In genomic region chr9:75002422-75003023, GRCh38 we compare ENCODE assay signal across 11 cellular contexts. TPM values are rescaled to one million over a fixed set of nuclear protein-coding genes. Genes with fewer than 3 reads are reported as not detected.
DNase-seq lines count a peak whose midpoint lies in the region; ATAC-seq, FAIRE-seq and TF ChIP-seq lines count a peak whose summit lies in the region.
"Had no signal": no experiment of that assay in that cellular context is flagged by ENCODE, and none has a peak within 500 bp of the region (broad histone marks: within the 10 kb centered on the region; RNA-seq: fewer than 3 reads in every experiment).

No MANE protein-coding gene starts in this region.

- no peak for TF ChIP-seq POLR2A in K562 (conservative IDR thresholded peaks at IDR 0.05)

- H3K4me2 ChIP-seq in K562 (ENCODE audit: insufficient read depth, low read length): no peak overlapping the region

- no peak overlapping the region for H3K4me3 Mint-ChIP-seq in CD4-positive, alpha-beta memory T cell
- H3K4me3 Mint-ChIP-seq: dendritic cell treated with granulocyte-macrophage colony-stimulating factor and Interleukin-4, amounts not matched to agents 40 ng/mL and 50 ng/mL, for 4 days had no signal

- no peaks in the 10 kb centered on the region for H3K27me3 Mint-ChIP-seq in CD4-positive, alpha-beta memory T cell
- H3K27me3 Mint-ChIP-seq: dendritic cell treated with granulocyte-macrophage colony-stimulating factor and Interleukin-4, amounts not matched to agents 40 ng/mL and 50 ng/mL, for 4 days had no signal

- H3K36me3 Mint-ChIP-seq in CD4-positive, alpha-beta memory T cell: peaks cover 12 to 13% of the 10 kb centered on the region in 2 donors

- H3K27me3 ChIP-seq in K562 (ENCODE audit: control insufficient read depth in 2 of 2, insufficient read depth in 2 of 2, low read length in 2 of 2): no peaks in the 10 kb centered on the region
- no peaks in the 10 kb centered on the region for H3K27me3 ChIP-seq in CD4-positive, alpha-beta memory T cell (ENCODE audit: insufficient read depth, low read length)

- no peak overlapping the region for H3K9ac ChIP-seq in K562 (ENCODE audit: insufficient read depth in 1 of 2, low read depth in 2 of 2, low read length in 2 of 2)

- 39% methylated on average over 4 of the region's 4 CpGs for WGBS in K562 (ENCODE audit: insufficient coverage, low coverage, missing lambda C conversion rate)

- H3K4me1 Mint-ChIP-seq in CD4-positive, alpha-beta memory T cell: peaks cover 0 to 6% (median 5%) of the 10 kb centered on the region in 4 donors

- in situ Hi-C loops in K562 (cut with MboI): loop anchor here (5.0 kb wide), 1 partner anchor 230 kb away; no protein-coding TSS in a partner anchor

- H3K36me3 ChIP-seq in K562 (ENCODE audit: control insufficient read depth, insufficient read depth, low read length): peaks cover 21% of the 10 kb centered on the region; the same call in 1 of the 3 replicates
- peaks cover 7% of the 10 kb centered on the region for H3K36me3 ChIP-seq in CD4-positive, alpha-beta memory T cell (ENCODE audit: insufficient read depth, low read length)

- no peaks in the 10 kb centered on the region for H3K79me2 ChIP-seq in K562 (ENCODE audit: control insufficient read depth, insufficient read depth, low read length)

- no peak for DNase-seq in K562 (ENCODE audit: extremely low read depth in 1 of 4, low spot score in 3 of 4)
- no peak for DNase-seq in 8988T
- no peak for DNase-seq in CD4-positive, alpha-beta memory T cell
- DNase-seq in stimulated activated CD4-positive, alpha-beta T cell treated with anti-CD3 and anti-CD28 coated beads, Interleukin-4, amount 100 ng/mL, for 24 hours: no peak
- DNase-seq: activated gamma-delta T cell, posterior cingulate gyrus had no signal

- no peaks in the 10 kb centered on the region; the same call in 1 of the 2 replicates for H3K9me3 ChIP-seq in K562 (replicated peaks; ENCODE audit: control insufficient read depth, insufficient read depth, low read depth, low read length)
- H3K9me3 ChIP-seq in CD4-positive, alpha-beta memory T cell (ENCODE audit: control insufficient read depth in 1 of 2, low read length in 2 of 2): no peaks in the 10 kb centered on the region

- no peak overlapping the region for H3K27ac Mint-ChIP-seq in CD4-positive, alpha-beta memory T cell
- H3K27ac Mint-ChIP-seq: dendritic cell treated with granulocyte-macrophage colony-stimulating factor and Interleukin-4, amounts not matched to agents 40 ng/mL and 50 ng/mL, for 4 days had no signal

- H2AFZ ChIP-seq in K562 (ENCODE audit: low read depth, low read length): 0 out of 2 replicates have a peak overlapping the region, but pooled peaks have one; percentile 32

- no peaks in the 10 kb centered on the region for H3K9me3 Mint-ChIP-seq in CD4-positive, alpha-beta memory T cell
- H3K9me3 Mint-ChIP-seq: dendritic cell treated with granulocyte-macrophage colony-stimulating factor and Interleukin-4, amounts not matched to agents 40 ng/mL and 50 ng/mL, for 4 days had no signal

- intact Hi-C loops in K562 (cut with micrococcal nuclease): loop anchor here (1.0 kb wide), 2 partner anchors 75 to 225 kb away; no protein-coding TSS in a partner anchor
- intact Hi-C loops in CD4-positive, alpha-beta memory T cell (cut with micrococcal nuclease): loop anchor here (1.0 to 2.0 kb wide), 3 partner anchors 50 to 225 kb away; partner anchors contain the start of gene C9orf40

- H3K9me1 ChIP-seq in K562 (ENCODE audit: control insufficient read depth, insufficient read depth, low read length): no peaks in the 10 kb centered on the region

- no TSS peak for BruUV-seq in K562 (replicated peaks; lab: Mats Ljungman, UMichigan)

- H3K27ac ChIP-seq in K562 (ENCODE audit: extremely low read depth, low read depth, low read length): no peak overlapping the region
- no peak overlapping the region for H3K27ac ChIP-seq in CD4-positive, alpha-beta memory T cell (ENCODE audit: low read depth, low read length)

- no peaks in the 10 kb centered on the region for H3K4me1 ChIP-seq in K562 (replicated peaks in 1 of 2; ENCODE audit: control insufficient read depth in 2 of 2, insufficient read depth in 2 of 2, low read length in 2 of 2)
- no peaks in the 10 kb centered on the region for H3K4me1 ChIP-seq in CD4-positive, alpha-beta memory T cell (ENCODE audit: insufficient read depth, low read length)

- H3K4me3 ChIP-seq in K562: no peak overlapping the region
- H3K4me3 ChIP-seq in CD4-positive, alpha-beta memory T cell (ENCODE audit: low read length in 2 of 2): no peak overlapping the region

- no peak for TF ChIP-seq EP300 in K562 (IDR thresholded peaks at IDR 0.05; ENCODE audit: low read length)

- H4K20me1 ChIP-seq in K562 (replicated peaks; ENCODE audit: control insufficient read depth, insufficient read depth, low read length): no peaks in the 10 kb centered on the region

- no peak for TF ChIP-seq CTCF in K562 (IDR thresholded peaks at IDR 0.05 in 2 of 3, conservative IDR thresholded peaks at IDR 0.05 in 1 of 3; ENCODE audit: insufficient read depth in 2 of 3, low read depth in 1 of 3, low read length in 3 of 3)

- FAIRE-seq in K562 (lab: Jason Lieb, UNC): no peak

- no peak for TF ChIP-seq RAD21 in K562 (CRISPR knock-in tag; conservative IDR thresholded peaks at IDR 0.05 in 1 of 2, IDR thresholded peaks at IDR 0.05 in 1 of 2)

- POLR2A ChIA-PET in K562 (lab: Yijun Ruan, JAX): interaction anchor here (1.0 kb wide), 1 partner anchor 14 kb away, joined by 3 read pairs; no protein-coding TSS in a partner anchor
- POLR2A ChIA-PET in CD4-positive, alpha-beta memory T cell (lab: Charles Lee; ENCODE audit: partially characterized antibody): no interaction called here

- CTCF ChIA-PET in K562 (lab: Yijun Ruan, JAX; ENCODE audit: low intra/inter-chr PET ratio): interaction anchor here (1.9 to 2.3 kb wide), 2 partner anchors 225 to 229 kb away, joined by 8 to 19 read pairs; no protein-coding TSS in a partner anchor
- CTCF ChIA-PET in CD4-positive, alpha-beta memory T cell (lab: Charles Lee; ENCODE audit: partially characterized antibody): interaction anchor here (0.8 to 13.8 kb wide), 16 partner anchors 10 to 234 kb away, joined by 3 to 284 read pairs (median 3); partner anchors contain the start of genes C9orf40 and CARNMT1

- ATAC-seq in GM18498 (IDR thresholded peaks at IDR 0.05; ENCODE audit: unreplicated experiment): peak; percentile 28
- peak; percentile 32 for ATAC-seq in GM19455 (IDR thresholded peaks at IDR 0.05; ENCODE audit: unreplicated experiment)
- ATAC-seq in HG03060 (IDR thresholded peaks at IDR 0.05; ENCODE audit: low read depth, unreplicated experiment): peak; percentile 8
- ATAC-seq in K562: peak; percentile 67
- no peak for ATAC-seq in HG02610 (IDR thresholded peaks at IDR 0.05; ENCODE audit: unreplicated experiment)

TF ChIP-seq in K562, 482 proteins besides CTCF, POLR2A, EP300 and RAD21 (continues in another document):
- no peak for TF ChIP-seq ZBTB26 (CRISPR knock-in tag; IDR thresholded peaks at IDR 0.05)

RNA-seq across cellular contexts. Expression of gene CARNMT1, which starts 25.6 kb away (rescaled TPM):
- 9.7 and 29.8 TPM in 2 replicates for total RNA-seq in K562 (2011; cell fraction: chromatin; rRNA removed; ENCODE audit: low replicate concordance)
- total RNA-seq in K562 (2011; cell fraction: nucleolus; rRNA removed): 4.5 and 5.5 TPM in 2 replicates
- 7.6 and 11.0 TPM in 2 replicates for total RNA-seq in K562 (2011; cell fraction: nucleoplasm; rRNA removed)
- 15.6 and 22.7 TPM in 2 replicates for total RNA-seq in K562 (2014; rRNA removed)
- total RNA-seq in K562 (2014; rRNA removed; fragmentation: Illumina TruSeq; extraction: Trizol): 20.4 and 22.7 TPM in 2 replicates
- 16.5 and 16.8 TPM in 2 replicates for total RNA-seq in K562 (2015; rRNA removed; fragmentation: Illumina TruSeq; extraction: Trizol)
- 20.3 and 21.3 TPM in 2 replicates for total RNA-seq in K562 (2021)
- 7.7 and 12.4 TPM in 2 replicates for polyA plus RNA-seq in K562 (2011; rRNA removed)
- polyA plus RNA-seq in K562 (2011; cell fraction: cytosol; rRNA removed): 3.1 and 5.4 TPM in 2 replicates
- polyA plus RNA-seq in K562 (2011; cell fraction: nucleus; rRNA removed): 2.8 TPM in 2 replicates
- polyA plus RNA-seq in K562 (2012): 6.1 and 7.8 TPM in 2 replicates
- 11.9 and 14.2 TPM in 2 replicates for polyA plus RNA-seq in K562 (2014; fragmentation: Illumina TruSeq; extraction: Trizol)
- 1 to 10 TPM; 9.5 to 9.7 TPM for polyA plus RNA-seq in K562 (2014; fragmentation: Nextera tagmentation; extraction: Ambion mirVana)
- 10.3 and 10.7 TPM in 2 replicates for polyA plus RNA-seq in K562 (2014; rRNA removed)
- 19.6 and 21.1 TPM in 2 replicates for polyA minus RNA-seq in K562 (2011; rRNA and poly(A)+ RNA removed)
- 7.7 and 14.0 TPM in 2 replicates for polyA minus RNA-seq in K562 (2011; cell fraction: cytosol; rRNA and poly(A)+ RNA removed)
- 7.3 and 14.7 TPM in 2 replicates for polyA minus RNA-seq in K562 (2011; cell fraction: nucleus; rRNA and poly(A)+ RNA removed)
- total RNA-seq in CD4-positive, alpha-beta memory T cell: 10 to 100 TPM; 28.7 to 29.4 TPM
- polyA plus RNA-seq in CD4-positive, alpha-beta memory T cell: 10 to 100 TPM; 12.5 to 12.9 TPM

RNA-seq across cellular contexts. Expression of gene C9orf40, which starts 49.8 kb away (rescaled TPM):
- total RNA-seq in K562 (2011; cell fraction: chromatin; rRNA removed; ENCODE audit: low replicate concordance): 2.1 and 7.9 TPM in 2 replicates
- 4.3 and 4.5 TPM in 2 replicates for total RNA-seq in K562 (2011; cell fraction: nucleolus; rRNA removed)
- total RNA-seq in K562 (2011; cell fraction: nucleoplasm; rRNA removed): 5.4 and 5.5 TPM in 2 replicates
- total RNA-seq in K562 (2014; rRNA removed) (8.0 and 9.7 TPM in 2 replicates), K562 (2014; rRNA removed; fragmentation: Illumina TruSeq; extraction: Trizol) (8.6 and 8.9 TPM in 2 replicates), K562 (2015; rRNA removed; fragmentation: Illumina TruSeq; extraction: Trizol) (10.0 and 10.3 TPM in 2 replicates), K562 (2021) (17.3 and 18.8 TPM in 2 replicates)
- polyA plus RNA-seq in K562 (2011; rRNA removed) (7.5 and 8.7 TPM in 2 replicates), K562 (2014; fragmentation: Illumina TruSeq; extraction: Trizol) (6.7 and 7.3 TPM in 2 replicates), K562 (2014; fragmentation: Nextera tagmentation; extraction: Ambion mirVana) (1 to 10 TPM; 5.6 to 5.8 TPM), K562 (2014; rRNA removed) (12.9 and 16.3 TPM in 2 replicates)
- polyA plus RNA-seq in K562 (2011; cell fraction: cytosol; rRNA removed): 3.8 and 10.1 TPM in 2 replicates
- polyA plus RNA-seq in K562 (2011; cell fraction: nucleus; rRNA removed): 4.7 and 5.4 TPM in 2 replicates
- 12.1 and 14.4 TPM in 2 replicates for polyA plus RNA-seq in K562 (2012)
- 3.4 and 4.8 TPM in 2 replicates for polyA minus RNA-seq in K562 (2011; rRNA and poly(A)+ RNA removed)
- 4.3 and 5.3 TPM in 2 replicates for polyA minus RNA-seq in K562 (2011; cell fraction: cytosol; rRNA and poly(A)+ RNA removed)
- 7.1 and 7.3 TPM in 2 replicates for polyA minus RNA-seq in K562 (2011; cell fraction: nucleus; rRNA and poly(A)+ RNA removed)
- 1 to 10 TPM; 7.1 to 7.4 TPM for total RNA-seq in CD4-positive, alpha-beta memory T cell
- 1 to 10 TPM; 2.2 to 3.8 TPM for polyA plus RNA-seq in CD4-positive, alpha-beta memory T cell
